ENCODE assay signal across 1 cellular context in genomic region chr1:64745181-64745985, GRCh38.
TF ChIP-seq lines count a peak whose summit lies in the region.

No MANE protein-coding gene starts in this region.

TF ChIP-seq in HEK293, 187 proteins besides CTCF, POLR2A, EP300 and RAD21 (continued from another document):
- no peak for TF ChIP-seq ZNF362 (tag by site-specific recombination; IDR thresholded peaks at IDR 0.05)
- peak; percentile 58; the same call in 1 of the 2 replicates for TF ChIP-seq ZFHX2 (tag by site-specific recombination; conservative IDR thresholded peaks at IDR 0.05)
- TF ChIP-seq ZFP3 (tag by site-specific recombination; IDR thresholded peaks at IDR 0.05; ENCODE audit: low read depth), result no peak
- no peak for TF ChIP-seq ZNF785 (tag by site-specific recombination; IDR thresholded peaks at IDR 0.05)
- no peak for TF ChIP-seq PRDM2 (tag by site-specific recombination; IDR thresholded peaks at IDR 0.05; ENCODE audit: borderline replicate concordance)
- TF ChIP-seq ZNF175 (tag by site-specific recombination; IDR thresholded peaks at IDR 0.05), result no peak
- TF ChIP-seq ZNF600 (tag by site-specific recombination; IDR thresholded peaks at IDR 0.05), result peak; percentile 69
- TF ChIP-seq BCL11B (tag by site-specific recombination; IDR thresholded peaks at IDR 0.05; ENCODE audit: low read depth), result no peak
- TF ChIP-seq ZBTB10 (tag by site-specific recombination; IDR thresholded peaks at IDR 0.05), result peak; percentile 78; the same call in 1 of the 2 replicates
- no peak for TF ChIP-seq SP2 (tag by site-specific recombination; IDR thresholded peaks at IDR 0.05)
- peak; percentile 74 for TF ChIP-seq ZNF398 (tag by site-specific recombination; IDR thresholded peaks at IDR 0.05)
- no peak for TF ChIP-seq ZNF121 (tag by site-specific recombination; IDR thresholded peaks at IDR 0.05)
- TF ChIP-seq PATZ1 (tag by site-specific recombination; IDR thresholded peaks at IDR 0.05), result peak; percentile 85
- TF ChIP-seq ZNF335 (tag by site-specific recombination; conservative IDR thresholded peaks at IDR 0.05), result peak; percentile 70
- TF ChIP-seq ZBTB11 (tag by site-specific recombination; conservative IDR thresholded peaks at IDR 0.05; ENCODE audit: low read depth), result peak; percentile 14; the same call in 1 of the 2 replicates
- TF ChIP-seq SETDB1 (IDR thresholded peaks at IDR 0.05; ENCODE audit: insufficient read length, low read length), result no peak
- no peak for TF ChIP-seq ZNF660 (tag by site-specific recombination; IDR thresholded peaks at IDR 0.05)
- 0 out of 2 replicates have a peak, but pooled peaks have one; percentile 19 for TF ChIP-seq SP7 (tag by site-specific recombination; IDR thresholded peaks at IDR 0.05)
- TF ChIP-seq GLIS2 (tag by site-specific recombination; IDR thresholded peaks at IDR 0.05), result peak; percentile 83
- peak; percentile 49 for TF ChIP-seq PRDM1 (tag by site-specific recombination; IDR thresholded peaks at IDR 0.05)
- no peak for TF ChIP-seq ZIC2 (tag by site-specific recombination; IDR thresholded peaks at IDR 0.05)
- TF ChIP-seq ZBTB26 (tag by site-specific recombination; optimal IDR thresholded peaks at IDR 0.05), result peak; percentile 32
- TF ChIP-seq ZBTB48 (tag by site-specific recombination; IDR thresholded peaks at IDR 0.05), result 0 out of 2 replicates have a peak, but pooled peaks have one; percentile 17
- TF ChIP-seq ZBTB6 (tag by site-specific recombination; IDR thresholded peaks at IDR 0.05), result no peak
- no peak for TF ChIP-seq ZNF23 (tag by site-specific recombination; IDR thresholded peaks at IDR 0.05; ENCODE audit: borderline replicate concordance)
- TF ChIP-seq ZNF366 (tag by site-specific recombination; conservative IDR thresholded peaks at IDR 0.05), result peak; percentile 29; the same call in 1 of the 2 replicates
- TF ChIP-seq MZF1 (tag by site-specific recombination; IDR thresholded peaks at IDR 0.05; ENCODE audit: borderline replicate concordance), result no peak
- no peak for TF ChIP-seq ZNF639 (tag by site-specific recombination; IDR thresholded peaks at IDR 0.05)
- TF ChIP-seq ZBTB8A (tag by site-specific recombination; IDR thresholded peaks at IDR 0.05), result peak; percentile 72; the same call in 1 of the 2 replicates
- TF ChIP-seq YY1 (tag by site-specific recombination; IDR thresholded peaks at IDR 0.05), result 0 out of 2 replicates have a peak, but pooled peaks have one; percentile 3
- no peak for TF ChIP-seq ZNF24 (tag by site-specific recombination; IDR thresholded peaks at IDR 0.05)
- TF ChIP-seq ZNF223 (tag by site-specific recombination; IDR thresholded peaks at IDR 0.05), result no peak
- TF ChIP-seq IKZF3 (tag by site-specific recombination; IDR thresholded peaks at IDR 0.05), result no peak
- peak; percentile 33; the same call in 1 of the 2 replicates for TF ChIP-seq ZBTB17 (tag by site-specific recombination; IDR thresholded peaks at IDR 0.05)
